9 cellular contexts compared by ENCODE assay signal in the genomic region with DNA sequence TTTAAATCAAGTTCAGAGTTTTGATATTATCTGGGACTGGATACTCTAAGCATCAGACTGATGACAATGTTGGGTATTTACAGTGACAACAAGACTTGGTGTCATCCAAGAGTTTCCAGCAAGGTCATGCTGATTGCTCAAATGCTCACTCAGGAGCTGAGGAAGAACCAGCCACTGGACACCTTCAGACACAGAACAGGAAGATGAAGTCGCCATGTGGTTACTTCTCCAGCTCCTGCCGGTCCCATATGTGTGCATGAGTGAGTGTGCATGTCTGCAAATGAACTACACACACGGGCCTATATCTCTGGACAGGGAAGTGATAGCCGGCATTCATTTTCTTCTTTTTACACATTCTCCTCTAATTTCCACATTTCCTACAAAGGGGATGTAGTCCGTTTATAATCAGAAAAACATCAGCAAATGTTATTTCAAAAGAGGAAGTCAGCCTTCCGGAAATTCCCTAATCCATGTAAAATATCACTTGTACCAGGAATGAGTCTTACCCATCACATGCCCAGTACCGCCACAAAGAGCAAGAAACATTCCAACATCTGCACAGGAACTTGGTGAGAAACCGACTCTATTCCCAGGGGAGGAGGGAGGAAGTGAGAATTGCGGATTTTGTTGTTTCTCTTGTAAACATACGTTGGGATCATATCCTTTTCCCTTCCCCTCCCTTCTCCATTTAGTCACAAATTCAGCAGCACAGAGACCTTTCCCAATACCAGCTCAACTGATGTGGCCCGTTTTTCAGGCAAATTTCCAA.
DNase-seq lines count a peak whose midpoint lies in the region; ATAC-seq and TF ChIP-seq lines count a peak whose summit lies in the region.
"Had no signal": no experiment of that assay in that cellular context is flagged by ENCODE, and none has a peak within 500 bp of the region (broad histone marks: within the 10 kb centered on the region; RNA-seq: fewer than 3 reads in every experiment).

No MANE protein-coding gene starts in this region.

- TF ChIP-seq CTCF in astrocyte of the spinal cord (IDR thresholded peaks at IDR 0.05; ENCODE audit: low read depth, low read length): no peak

- in situ Hi-C loops in astrocyte of the spinal cord (cut with HindIII; ENCODE audit: low sequenced_read_pairs): no loop called here

- H3K4me3 ChIP-seq in astrocyte of the spinal cord (ENCODE audit: low read depth, low read length): no peak overlapping the region

- no peak for ATAC-seq in HG02623 (IDR thresholded peaks at IDR 0.05; ENCODE audit: unreplicated experiment)

- peak; percentile 80 for DNase-seq in AG08395 (ENCODE audit: low spot score)
- DNase-seq in HS-5 (ENCODE audit: low read depth): peak; percentile 98
- peak; percentile 67 for DNase-seq in astrocyte of the spinal cord (ENCODE audit: low read depth, low spot score)
- peak; percentile 51 for DNase-seq in left kidney (ENCODE audit: low read depth, low spot score)
- DNase-seq in central memory CD4-positive, alpha-beta T cell: no peak
- no peak for DNase-seq in KG1 (lab: John Stamatoyannopoulos, UW)
- no peak for DNase-seq in SW480 (ENCODE audit: low spot score)
- DNase-seq: stimulated activated CD4-positive, alpha-beta T cell treated with anti-CD3 and anti-CD28 coated beads, Interleukin-4, amount 100 ng/mL, for 1 hour had no signal

Comparison
In these comparisons a context has a peak if more than half of its experiments do, and no peak if none do; other contexts are left out.
1. DNase-seq: peak in AG08395 (single experiment), HS-5 (single experiment), astrocyte of the spinal cord (single experiment) and left kidney (single experiment); none in central memory CD4-positive, alpha-beta T cell (single experiment), KG1 (single experiment) and SW480 (single experiment).